ENCODE assay signal across 18 cellular contexts in genomic region chr19:7619671-7620441, GRCh38. TPM values are rescaled to one million over a fixed set of nuclear protein-coding genes. Genes with fewer than 3 reads are reported as not detected.
DNase-seq lines count a peak whose midpoint lies in the region; ATAC-seq and TF ChIP-seq lines count a peak whose summit lies in the region.
"Had no signal": no experiment of that assay in that cellular context is flagged by ENCODE, and none has a peak within 500 bp of the region (broad histone marks: within the 10 kb centered on the region; RNA-seq: fewer than 3 reads in every experiment).

No MANE protein-coding gene starts in this region.

- H3K4me2 ChIP-seq in mesenchymal stem cell (ENCODE audit: low read length, poor library complexity, severe bottlenecking): no peak overlapping the region
- H3K4me2 ChIP-seq: BLaER1 treated with 17β-estradiol and CSF1 and Interleukin-3, amounts not matched to agents 10 nM and 100 nM; smooth muscle cell had no signal

- no peak overlapping the region for H3K23ac ChIP-seq in mesenchymal stem cell (ENCODE audit: low read length in 2 of 2)

- TF ChIP-seq POLR2A in Peyer's patch (IDR thresholded peaks at IDR 0.05) (no peak), thyroid gland (IDR thresholded peaks at IDR 0.05) (no peak)

- no peak overlapping the region for H4K8ac ChIP-seq in mesenchymal stem cell (ENCODE audit: low read length)

- 58 to 80% methylated on average over 5 to 38 of the region's 48 CpGs for WGBS in thyroid gland, 2 donors
- WGBS in mesenchymal stem cell: 97% methylated on average over 48 of the region's 48 CpGs

- peaks cover 19% of the 10 kb centered on the region for H3K79me1 ChIP-seq in mesenchymal stem cell (replicated peaks; ENCODE audit: low read length, poor library complexity, severe bottlenecking)

- H2BK120ac ChIP-seq in mesenchymal stem cell (ENCODE audit: low read depth, low read length): no peak overlapping the region

- H2BK5ac ChIP-seq in mesenchymal stem cell (ENCODE audit: low read depth, low read length, poor library complexity, severe bottlenecking): no peak overlapping the region

- TF ChIP-seq CTCF in Peyer's patch (IDR thresholded peaks at IDR 0.05) (no peak), thyroid gland (IDR thresholded peaks at IDR 0.05) (no peak)

- no peak overlapping the region for H2BK12ac ChIP-seq in mesenchymal stem cell (ENCODE audit: low read length in 2 of 2)

- no peak overlapping the region for H3K14ac ChIP-seq in mesenchymal stem cell (ENCODE audit: low read length in 2 of 2)

- H3K4ac ChIP-seq in mesenchymal stem cell (ENCODE audit: low read depth in 1 of 2, low read length in 2 of 2): no peak overlapping the region

- H3K36me3 ChIP-seq in Peyer's patch (peaks cover 0 to 78% (median 0%) of the 10 kb centered on the region in 3 donors), thyroid gland (peaks cover 42 to 54% of the 10 kb centered on the region in 2 donors), mesenchymal stem cell (ENCODE audit: control insufficient read depth in 1 of 2, insufficient read depth in 2 of 2, low read depth in 1 of 2, low read length in 2 of 2) (peaks cover 39 to 85% of the 10 kb centered on the region in 2 experiments)

- DNase-seq in Peyer's patch (no peak), left colon (no peak), thyroid gland (peak; percentile 82 to 84), A172 (ENCODE audit: low spot score) (no peak), mesenchymal stem cell (no peak)
- DNase-seq: activated CD4-positive, alpha-beta T cell treated with anti-CD3 and anti-CD28 coated beads, Interleukin-2, amount 10 ng/mL, durations not matched to agents 24 days and 14 days; activated naive CD8-positive, alpha-beta T cell treated with anti-CD3 and anti-CD28 coated beads, Interleukin-2, amount 50 U/mL, for 24 hours; activated T-cell treated with anti-CD3 and anti-CD28 coated beads, Interleukin-2, amount 50 U/mL, for 24 hours; cerebellar nuclear complex; DND-41; midbrain; NCI-H1105; T-helper 9 cell had no signal

- H3K4me1 ChIP-seq in Peyer's patch (peaks cover 0 to 24% (median 3%) of the 10 kb centered on the region in 4 donors), thyroid gland (peaks cover 24 to 29% of the 10 kb centered on the region in 2 donors), mesenchymal stem cell (ENCODE audit: control insufficient read depth, insufficient read depth, low read depth, low read length) (no peaks in the 10 kb centered on the region)

- H2AFZ ChIP-seq in mesenchymal stem cell (ENCODE audit: low read depth, low read length): no peak overlapping the region

- H3K27me3 ChIP-seq in Peyer's patch (no peaks in the 10 kb centered on the region), thyroid gland (no peaks in the 10 kb centered on the region), mesenchymal stem cell (ENCODE audit: control insufficient read depth in 1 of 2, insufficient read depth in 1 of 2, low read length in 2 of 2) (no peaks in the 10 kb centered on the region)
- H3K27me3 ChIP-seq: BLaER1 treated with 17β-estradiol and CSF1 and Interleukin-3, amounts not matched to agents 10 nM and 100 nM had no signal

- H4K91ac ChIP-seq in mesenchymal stem cell (ENCODE audit: low read length): no peak overlapping the region

- no peak overlapping the region for H3K9ac ChIP-seq in mesenchymal stem cell (ENCODE audit: low read length)
- H3K9ac ChIP-seq: BLaER1 treated with 17β-estradiol and CSF1 and Interleukin-3, amounts not matched to agents 10 nM and 100 nM had no signal

- H2BK15ac ChIP-seq in mesenchymal stem cell (ENCODE audit: low read depth, poor library complexity, severe bottlenecking): no peak overlapping the region

- ATAC-seq in left colon: peak; percentile 5
- ATAC-seq: activated naive CD8-positive, alpha-beta T cell treated with anti-CD3 and anti-CD28 coated beads, Interleukin-2, amount 50 U/mL, for 24 hours had no signal

- intact Hi-C loops in left colon (cut with DNase I, micrococcal nuclease): no loop called here
- intact Hi-C loops in thyroid gland (cut with DNase I): no loop called here

- H3K4me3 ChIP-seq in Peyer's patch (no peak overlapping the region), thyroid gland (replicated peaks in 1 of 3) (no peak overlapping the region), mesenchymal stem cell (ENCODE audit: insufficient read depth in 1 of 2, low read depth in 1 of 2, low read length in 2 of 2) (no peak overlapping the region)
- H3K4me3 ChIP-seq: BLaER1 treated with 17β-estradiol and CSF1 and Interleukin-3, amounts not matched to agents 10 nM and 100 nM; smooth muscle cell had no signal

- H3K27ac ChIP-seq in Peyer's patch (peak overlapping the region in 3 of 4 donors; percentile 62 to 93 (median 83)), thyroid gland (peak overlapping the region; percentile 91 to 98 (median 96)), mesenchymal stem cell (ENCODE audit: low read length, poor library complexity, severe bottlenecking) (no peak overlapping the region)
- H3K27ac ChIP-seq: BLaER1 treated with 17β-estradiol and CSF1 and Interleukin-3, amounts not matched to agents 10 nM and 100 nM had no signal

- H2AK5ac ChIP-seq in mesenchymal stem cell (ENCODE audit: low read length, severe bottlenecking): no peak overlapping the region

- H3K9me3 ChIP-seq in Peyer's patch (no peaks in the 10 kb centered on the region), thyroid gland (no peaks in the 10 kb centered on the region), mesenchymal stem cell (ENCODE audit: control insufficient read depth, low read length) (no peaks in the 10 kb centered on the region)
- H3K9me3 ChIP-seq: BLaER1 treated with 17β-estradiol and CSF1 and Interleukin-3, amounts not matched to agents 10 nM and 100 nM had no signal

- H3K18ac ChIP-seq in mesenchymal stem cell (ENCODE audit: low read depth in 1 of 2, low read length in 2 of 2): no peak overlapping the region

RNA-seq across cellular contexts. Expression of gene XAB2, which starts 9.5 kb away (rescaled TPM):
- 10 to 100 TPM; 26.6 to 61.9 (median 33.7) TPM for total RNA-seq in Peyer's patch
- total RNA-seq in left colon: 10 to 100 TPM; 23.6 to 29.4 TPM
- 10 to 100 TPM; 53.7 to 77.2 (median 55.4) TPM for total RNA-seq in thyroid gland
- total RNA-seq in A172 (2014; rRNA removed; shearing (Covaris generic)): 40.0 and 43.2 TPM in 2 replicates
- 12.8 TPM for polyA plus RNA-seq in mesenchymal stem cell (2013, experiment 1 of 2)
- polyA plus RNA-seq in mesenchymal stem cell (2013, experiment 2 of 2): 12.9 TPM

RNA-seq across cellular contexts. Expression of gene PET100, which starts 9.7 kb away (rescaled TPM):
- total RNA-seq in Peyer's patch (100 to 1,000 TPM in 1 of 4 donors, 10 to 100 TPM in 3; 12.6 to 102 (median 14.5) TPM), left colon (100 to 1,000 TPM; 100 to 123 TPM), thyroid gland (10 to 100 TPM in 3 of 4 donors, 1 to 10 TPM in 1; 6.0 to 45.5 (median 13.9) TPM)
- 35.8 and 76.6 TPM in 2 replicates for total RNA-seq in A172 (2014; rRNA removed; shearing (Covaris generic))
- 332 TPM for polyA plus RNA-seq in mesenchymal stem cell (2013, experiment 1 of 2)
- polyA plus RNA-seq in mesenchymal stem cell (2013, experiment 2 of 2): 334 TPM

RNA-seq across cellular contexts. Expression of gene PCP2, which starts 13.7 kb away (rescaled TPM):
- total RNA-seq in Peyer's patch (10 to 100 TPM in 1 of 4 donors, 1 to 10 TPM in 2, not detected in 1; 2.3 to 13.4 (median 7.8) TPM), left colon (under 1 TPM in 1 of 2 donors, not detected in 1; 0.73 TPM), thyroid gland (1 to 10 TPM in 2 of 4 donors, not detected in 2; 1.1 to 1.3 TPM)
- total RNA-seq in A172 (2014; rRNA removed; shearing (Covaris generic)): not detected in 2 replicates
- 0.36 TPM for polyA plus RNA-seq in mesenchymal stem cell (2013, experiment 1 of 2)
- not detected for polyA plus RNA-seq in mesenchymal stem cell (2013, experiment 2 of 2)
- total RNA-seq: glomerular endothelial cell, H1, osteoblast, smooth muscle cell had no signal
- polyA plus RNA-seq: H1 had no signal

RNA-seq across cellular contexts. Expression of gene STXBP2, which starts 17.1 kb away (rescaled TPM):
- total RNA-seq in Peyer's patch (100 to 1,000 TPM; 117 to 245 (median 199) TPM), left colon (100 to 1,000 TPM; 186 to 209 TPM), thyroid gland (10 to 100 TPM; 48.8 to 89.2 (median 70.2) TPM)
- 0.12 and 0.84 TPM in 2 replicates for total RNA-seq in A172 (2014; rRNA removed; shearing (Covaris generic))
- polyA plus RNA-seq in mesenchymal stem cell (2013, experiment 1 of 2): 21.9 TPM
- polyA plus RNA-seq in mesenchymal stem cell (2013, experiment 2 of 2): 19.8 TPM

RNA-seq across cellular contexts. Expression of gene CAMSAP3, which starts 24.2 kb away (rescaled TPM):
- total RNA-seq in Peyer's patch (10 to 100 TPM; 24.8 to 71.7 (median 60.3) TPM), left colon (10 to 100 TPM; 51.1 to 52.4 TPM), thyroid gland (10 to 100 TPM in 3 of 4 donors, 1 to 10 TPM in 1; 9.0 to 25.4 (median 14.2) TPM)
- total RNA-seq in A172 (2014; rRNA removed; shearing (Covaris generic)): 1.5 and 2.6 TPM in 2 replicates
- polyA plus RNA-seq in mesenchymal stem cell (2013, experiment 1 of 2): 0.03 TPM
- 0.01 TPM for polyA plus RNA-seq in mesenchymal stem cell (2013, experiment 2 of 2)
- total RNA-seq: osteoblast had no signal

Comparison
In these comparisons a context has a peak if more than half of its experiments do, and no peak if none do; other contexts are left out.
1. DNase-seq: peak in thyroid gland (2 of 2); none in Peyer's patch (0 of 3), left colon (0 of 2), A172 (single experiment) and mesenchymal stem cell (single experiment).